ENCODE assay signal across 13 cellular contexts in the genomic region with DNA sequence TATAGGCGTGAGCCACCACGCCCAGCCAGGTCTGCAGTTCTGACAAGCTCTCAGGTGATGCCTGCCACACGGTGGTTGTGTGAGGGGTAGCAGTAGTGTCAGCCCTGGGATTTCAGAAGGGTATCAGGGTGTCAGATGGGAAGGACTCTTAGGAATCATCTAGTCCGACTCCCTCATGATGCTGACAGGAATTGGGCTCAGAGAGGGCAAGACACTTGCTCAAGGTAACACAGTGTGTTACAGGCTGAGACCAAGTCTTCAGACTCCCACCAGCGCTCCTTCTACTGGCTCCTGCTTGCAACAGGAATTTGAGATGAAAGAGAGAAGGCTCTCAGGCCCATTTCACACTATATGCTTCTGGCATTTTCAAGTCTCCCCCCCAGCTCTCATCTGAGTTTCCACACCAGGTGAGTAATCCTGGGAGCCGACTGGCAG. TPM values are rescaled to one million over a fixed set of nuclear protein-coding genes. Genes with fewer than 3 reads are reported as not detected.
DNase-seq lines count a peak whose midpoint lies in the region; ATAC-seq and TF ChIP-seq lines count a peak whose summit lies in the region.
"Had no signal": no experiment of that assay in that cellular context is flagged by ENCODE, and none has a peak within 500 bp of the region (broad histone marks: within the 10 kb centered on the region; RNA-seq: fewer than 3 reads in every experiment).

No MANE protein-coding gene starts in this region.

- no peak overlapping the region for H3K9ac ChIP-seq in SK-N-SH

- H2AFZ ChIP-seq in SK-N-SH (ENCODE audit: low read depth): no peak overlapping the region

- POLR2A ChIA-PET in SK-N-SH (lab: Yijun Ruan, JAX): interaction anchor here (0.5 kb wide), 1 partner anchor 115 kb away, joined by 3 read pairs; no protein-coding TSS in a partner anchor

- H3K36me3 ChIP-seq in SK-N-SH (replicated peaks in 1 of 2; ENCODE audit: control insufficient read depth in 1 of 2, insufficient read depth in 2 of 2, low read length in 1 of 2): no peaks in the 10 kb centered on the region

- peaks cover 4% of the 10 kb centered on the region for H3F3A ChIP-seq in SK-N-SH (replicated peaks; ENCODE audit: insufficient read depth)

- TF ChIP-seq CTCF in HFF-Myc (IDR thresholded peaks at IDR 0.05; ENCODE audit: low read depth, low read length, missing control alignments): peak; percentile 4
- TF ChIP-seq CTCF in SK-N-SH (IDR thresholded peaks at IDR 0.05): peak; percentile 21; the same call in 1 of the 2 replicates

- no peak overlapping the region for H3K4me3 ChIP-seq in HFF-Myc (replicated peaks; ENCODE audit: low read depth, low read length)
- no peak overlapping the region for H3K4me3 ChIP-seq in SK-N-SH (ENCODE audit: low read depth in 2 of 2, low read length in 1 of 2)

- H3K9me2 ChIP-seq in SK-N-SH: no peaks in the 10 kb centered on the region

- no peaks in the 10 kb centered on the region for H3K27me3 ChIP-seq in SK-N-SH (ENCODE audit: insufficient read depth)

- DNase-seq in ELR (ENCODE audit: low read depth) (peak; percentile 34), HFF-Myc (ENCODE audit: extremely low read depth, low read depth) (no peak), SK-N-SH (no peak), iris pigment epithelial cell (ENCODE audit: low read depth) (peak; percentile 16), NCI-H1436 (lab: John Stamatoyannopoulos, UW) (no peak), NCI-H146 (lab: John Stamatoyannopoulos, UW) (no peak)
- DNase-seq: anterior cingulate cortex; MM.1S; nephron progenitor cell; stimulated activated naive CD4-positive, alpha-beta T cell; T-helper 2 cell had no signal

- no peak for ATAC-seq in HG02981 (IDR thresholded peaks at IDR 0.05; ENCODE audit: unreplicated experiment)
- no peak for ATAC-seq in GM18873 (IDR thresholded peaks at IDR 0.05; ENCODE audit: low FRiP score, unreplicated experiment)

- CTCF ChIA-PET in SK-N-SH (lab: Yijun Ruan, JAX): interaction anchor here (0.8 to 4.6 kb wide), 4 partner anchors 11 to 287 kb away, joined by 3 to 25 read pairs (median 6); no protein-coding TSS in a partner anchor

- H3K4me2 ChIP-seq in SK-N-SH: no peak overlapping the region

- H3K27ac ChIP-seq in SK-N-SH (ENCODE audit: low read depth in 2 of 2, low read length in 1 of 2): no peak overlapping the region

- H4K20me1 ChIP-seq in SK-N-SH (ENCODE audit: insufficient read depth): no peaks in the 10 kb centered on the region

- no peaks in the 10 kb centered on the region for H3K79me2 ChIP-seq in SK-N-SH (ENCODE audit: insufficient read depth)

- 37% methylated on average over 6 of the region's 6 CpGs for WGBS in SK-N-SH (ENCODE audit: low lambda C conversion rate)

- TF ChIP-seq RAD21 in SK-N-SH (IDR thresholded peaks at IDR 0.05; ENCODE audit: low read length): no peak

- TF ChIP-seq EP300 in SK-N-SH (IDR thresholded peaks at IDR 0.05; ENCODE audit: borderline replicate concordance in 1 of 2, low read depth in 1 of 2, low read length in 1 of 2): no peak

- H3K9me3 ChIP-seq in SK-N-SH: no peaks in the 10 kb centered on the region

- no peaks in the 10 kb centered on the region for H3K4me1 ChIP-seq in SK-N-SH (ENCODE audit: control insufficient read depth in 1 of 2, insufficient read depth in 2 of 2, low read depth in 1 of 2, low read length in 1 of 2)

TF ChIP-seq in SK-N-SH, 30 proteins besides CTCF, POLR2A, EP300 and RAD21:
- TF ChIP-seq NFIC (IDR thresholded peaks at IDR 0.05; ENCODE audit: borderline replicate concordance) (no peak), GATA2 (CRISPR knock-in tag; IDR thresholded peaks at IDR 0.05) (no peak), FOXM1 (IDR thresholded peaks at IDR 0.05; ENCODE audit: low read depth) (no peak), FOSL2 (IDR thresholded peaks at IDR 0.05; ENCODE audit: borderline replicate concordance, low read depth) (no peak), MXI1 (IDR thresholded peaks at IDR 0.05; ENCODE audit: low read depth, low read length) (no peak), JUND (IDR thresholded peaks at IDR 0.05) (no peak), FOXJ3 (CRISPR knock-in tag; IDR thresholded peaks at IDR 0.05) (no peak), YY1 (IDR thresholded peaks at IDR 0.05; ENCODE audit: low read depth) (no peak), ELF1 (IDR thresholded peaks at IDR 0.05) (no peak), TCF12 (IDR thresholded peaks at IDR 0.05) (no peak), TAF1 (IDR thresholded peaks at IDR 0.05; ENCODE audit: borderline replicate concordance, low read depth, low read length) (no peak), RCOR1 (IDR thresholded peaks at IDR 0.05; ENCODE audit: low read length) (no peak), EZH2phosphoT487 (IDR thresholded peaks at IDR 0.05; ENCODE audit: borderline replicate concordance, low read depth) (no peak), RXRA (IDR thresholded peaks at IDR 0.05; ENCODE audit: borderline replicate concordance, low read depth) (no peak), GABPA (IDR thresholded peaks at IDR 0.05; ENCODE audit: low read depth) (no peak), CHD2 (IDR thresholded peaks at IDR 0.05; ENCODE audit: low read length, partially characterized antibody) (no peak), NRF1 (IDR thresholded peaks at IDR 0.05; ENCODE audit: low read depth, low read length) (no peak)
- TF ChIP-seq, protein P1, sequence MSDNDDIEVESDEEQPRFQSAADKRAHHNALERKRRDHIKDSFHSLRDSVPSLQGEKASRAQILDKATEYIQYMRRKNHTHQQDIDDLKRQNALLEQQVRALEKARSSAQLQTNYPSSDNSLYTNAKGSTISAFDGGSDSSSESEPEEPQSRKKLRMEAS (IDR thresholded peaks at IDR 0.05; ENCODE audit: low read depth): no peak
- TF ChIP-seq, protein P2, sequence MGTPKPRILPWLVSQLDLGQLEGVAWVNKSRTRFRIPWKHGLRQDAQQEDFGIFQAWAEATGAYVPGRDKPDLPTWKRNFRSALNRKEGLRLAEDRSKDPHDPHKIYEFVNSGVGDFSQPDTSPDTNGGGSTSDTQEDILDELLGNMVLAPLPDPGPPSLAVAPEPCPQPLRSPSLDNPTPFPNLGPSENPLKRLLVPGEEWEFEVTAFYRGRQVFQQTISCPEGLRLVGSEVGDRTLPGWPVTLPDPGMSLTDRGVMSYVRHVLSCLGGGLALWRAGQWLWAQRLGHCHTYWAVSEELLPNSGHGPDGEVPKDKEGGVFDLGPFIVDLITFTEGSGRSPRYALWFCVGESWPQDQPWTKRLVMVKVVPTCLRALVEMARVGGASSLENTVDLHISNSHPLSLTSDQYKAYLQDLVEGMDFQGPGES (IDR thresholded peaks at IDR 0.05; ENCODE audit: low read depth, low read length): no peak

RNA-seq across cellular contexts. Expression of a gene that starts 6.9 kb away (rescaled TPM):
- polyA plus RNA-seq in SK-N-SH (2012; rRNA removed): 0.29 and 0.39 TPM in 2 replicates
- polyA plus RNA-seq in SK-N-SH (2012; cell fraction: cytosol; rRNA removed): 0.29 and 0.31 TPM in 2 replicates
- polyA plus RNA-seq in SK-N-SH (2012; cell fraction: nucleus; rRNA removed): 0.27 and 0.36 TPM in 2 replicates

RNA-seq across cellular contexts. Expression of a gene that starts 41.7 kb away (rescaled TPM):
- 8.9 and 12.5 TPM in 2 replicates for polyA plus RNA-seq in SK-N-SH (2012; rRNA removed)
- 7.7 and 8.8 TPM in 2 replicates for polyA plus RNA-seq in SK-N-SH (2012; cell fraction: cytosol; rRNA removed)
- 9.3 and 16.6 TPM in 2 replicates for polyA plus RNA-seq in SK-N-SH (2012; cell fraction: nucleus; rRNA removed)

Comparison
In these comparisons a context has a peak if more than half of its experiments do, and no peak if none do; other contexts are left out.
1. DNase-seq: peak in ELR (single experiment) and iris pigment epithelial cell (single experiment); none in HFF-Myc (single experiment), SK-N-SH (single experiment), NCI-H1436 (single experiment) and NCI-H146 (single experiment).